8 cellular contexts compared by ENCODE assay signal in genomic region chr2:128026422-128027277, GRCh38. TPM values are rescaled to one million over a fixed set of nuclear protein-coding genes. Genes with fewer than 3 reads are reported as not detected.
DNase-seq lines count a peak whose midpoint lies in the region; ATAC-seq and TF ChIP-seq lines count a peak whose summit lies in the region.

No MANE protein-coding gene starts in this region.

- peaks cover 18% of the 10 kb centered on the region for H3K36me3 Mint-ChIP-seq in activated T-helper 2 cell treated with anti-CD3 and anti-CD28 coated beads, Interferon-gamma antibody, Interleukin-2, Interleukin-4, amounts not matched to agents 10 μg/mL and 5 μg/mL and 100 μg/mL, durations not matched to agents 14 hours and 24 hours and 36 hours (ENCODE audit: low read depth)

- DNase-seq in DMS 273 (lab: John Stamatoyannopoulos, UW; ENCODE audit: unreplicated experiment) = peak; percentile 51
- no peak for DNase-seq in DMS 273 treated with DMSO at 0.1 percent for 48 hours (lab: John Stamatoyannopoulos, UW)
- no peak for DNase-seq in activated T-helper 2 cell treated with anti-CD3 and anti-CD28 coated beads, Interferon-gamma antibody, Interleukin-2, Interleukin-4, amounts not matched to agents 10 μg/mL and 5 μg/mL and 100 μg/mL, durations not matched to agents 14 hours and 24 hours and 36 hours (ENCODE audit: low spot score)
- DNase-seq in smooth muscle cell (lab: John Stamatoyannopoulos, UW; ENCODE audit: unreplicated experiment) = no peak
- DNase-seq in NCI-H187 (lab: John Stamatoyannopoulos, UW) = no peak

- H3K27ac ChIP-seq in smooth muscle cell (ENCODE audit: low read depth) = peak overlapping the region; percentile 51

- H3K9ac ChIP-seq in smooth muscle cell (ENCODE audit: low read depth) = peak overlapping the region; percentile 93

- peak overlapping the region; percentile 98 for H3K4me2 ChIP-seq in smooth muscle cell

- no peaks in the 10 kb centered on the region for H3K36me3 ChIP-seq in smooth muscle cell (ENCODE audit: low read depth)

- H3K27me3 Mint-ChIP-seq in activated T-helper 2 cell treated with anti-CD3 and anti-CD28 coated beads, Interferon-gamma antibody, Interleukin-2, Interleukin-4, amounts not matched to agents 10 μg/mL and 5 μg/mL and 100 μg/mL, durations not matched to agents 14 hours and 24 hours and 36 hours (ENCODE audit: low read depth) = peaks cover 2% of the 10 kb centered on the region

- H3K4me3 ChIP-seq in iPS-18c (ENCODE audit: insufficient read depth, low read depth, low read length) = peak overlapping the region; percentile 80
- H3K4me3 ChIP-seq in smooth muscle cell = peak overlapping the region; percentile 99

- peaks cover 12% of the 10 kb centered on the region for H3K4me1 Mint-ChIP-seq in activated T-helper 2 cell treated with anti-CD3 and anti-CD28 coated beads, Interferon-gamma antibody, Interleukin-2, Interleukin-4, amounts not matched to agents 10 μg/mL and 5 μg/mL and 100 μg/mL, durations not matched to agents 14 hours and 24 hours and 36 hours (ENCODE audit: low read depth)

- peaks cover 38% of the 10 kb centered on the region for H3K79me2 ChIP-seq in smooth muscle cell (ENCODE audit: low read depth)

- peak overlapping the region; percentile 97 for H3K4me3 Mint-ChIP-seq in activated T-helper 2 cell treated with anti-CD3 and anti-CD28 coated beads, Interferon-gamma antibody, Interleukin-2, Interleukin-4, amounts not matched to agents 10 μg/mL and 5 μg/mL and 100 μg/mL, durations not matched to agents 14 hours and 24 hours and 36 hours (ENCODE audit: low read depth)

- peaks cover 1% of the 10 kb centered on the region for H3K9me3 Mint-ChIP-seq in activated T-helper 2 cell treated with anti-CD3 and anti-CD28 coated beads, Interferon-gamma antibody, Interleukin-2, Interleukin-4, amounts not matched to agents 10 μg/mL and 5 μg/mL and 100 μg/mL, durations not matched to agents 14 hours and 24 hours and 36 hours

- H3K9me3 ChIP-seq in iPS-18c (ENCODE audit: control insufficient read depth, insufficient read depth, low read length) = no peaks in the 10 kb centered on the region
- H3K9me3 ChIP-seq in smooth muscle cell (replicated peaks; ENCODE audit: low read depth) = no peaks in the 10 kb centered on the region

- H3K27ac Mint-ChIP-seq in activated T-helper 2 cell treated with anti-CD3 and anti-CD28 coated beads, Interferon-gamma antibody, Interleukin-2, Interleukin-4, amounts not matched to agents 10 μg/mL and 5 μg/mL and 100 μg/mL, durations not matched to agents 14 hours and 24 hours and 36 hours = peak overlapping the region; percentile 85

- H3F3A ChIP-seq in smooth muscle cell (ENCODE audit: low read depth) = no peaks in the 10 kb centered on the region

- WGBS in smooth muscle cell (ENCODE audit: low lambda C conversion rate) = 7% methylated on average over 39 of the region's 57 CpGs

- ATAC-seq in HG02852 (IDR thresholded peaks at IDR 0.05; ENCODE audit: unreplicated experiment) = peak; percentile 4
- ATAC-seq in GM21390 (IDR thresholded peaks at IDR 0.05; ENCODE audit: unreplicated experiment) = no peak

- no peak for TF ChIP-seq CTCF in smooth muscle cell (IDR thresholded peaks at IDR 0.05; ENCODE audit: borderline replicate concordance, insufficient read depth, poor library complexity, severe bottlenecking)

- H2AFZ ChIP-seq in smooth muscle cell (ENCODE audit: low read depth) = peak overlapping the region; percentile 91

- no peaks in the 10 kb centered on the region for H3K27me3 ChIP-seq in smooth muscle cell (ENCODE audit: low read depth)

- H4K20me1 ChIP-seq in smooth muscle cell (ENCODE audit: low read depth) = peaks cover 41% of the 10 kb centered on the region

- intact Hi-C loops in activated T-helper 2 cell treated with anti-CD3 and anti-CD28 coated beads, Interferon-gamma antibody, Interleukin-2, Interleukin-4, amounts not matched to agents 10 μg/mL and 5 μg/mL and 100 μg/mL, durations not matched to agents 14 hours and 24 hours and 36 hours (cut with micrococcal nuclease) = loop anchor here (5.0 to 10.0 kb wide), 3 partner anchors 142 to 499 kb away; partner anchors contain the start of genes AMMECR1L, IWS1 and WDR33

- H3K4me1 ChIP-seq in smooth muscle cell (ENCODE audit: low read depth) = peaks cover 8% of the 10 kb centered on the region

RNA-seq across cellular contexts. Expression of gene SAP130, which starts 1.2 kb away (rescaled TPM):
- total RNA-seq in activated T-helper 2 cell treated with anti-CD3 and anti-CD28 coated beads, Interferon-gamma antibody, Interleukin-2, Interleukin-4, amounts not matched to agents 10 μg/mL and 5 μg/mL and 100 μg/mL, durations not matched to agents 14 hours and 24 hours and 36 hours = 33.1 and 36.5 TPM in 2 replicates
- total RNA-seq in smooth muscle cell = 12.8 and 20.5 TPM in 2 replicates
- polyA plus RNA-seq in smooth muscle cell = 15.1 and 18.0 TPM in 2 replicates
